Comparison of ENCODE assay signal across 1 cellular context in the genomic region with DNA sequence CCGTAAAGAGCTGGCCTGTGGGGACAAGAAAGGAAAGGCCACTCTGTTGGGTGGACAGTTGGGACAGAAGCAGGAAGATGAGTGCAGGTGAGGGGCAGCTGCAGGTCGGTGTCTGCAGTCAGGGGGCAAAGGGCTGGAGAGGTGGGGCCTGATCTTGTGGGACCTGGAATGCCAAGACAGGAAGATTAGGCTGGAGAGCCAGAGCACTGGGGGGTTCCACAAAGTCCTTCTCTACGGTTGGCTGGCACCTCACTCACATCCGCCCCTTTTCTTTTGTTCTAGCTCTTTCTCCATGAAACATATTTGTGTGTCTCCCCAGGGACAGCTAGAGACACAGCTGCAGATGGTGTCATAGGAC.
TF ChIP-seq lines count a peak whose summit lies in the region.

No MANE protein-coding gene starts in this region.

TF ChIP-seq in IMR-90, 13 proteins besides CTCF, POLR2A, EP300 and RAD21:
- no peak for TF ChIP-seq CHD1 (IDR thresholded peaks at IDR 0.05; ENCODE audit: low read depth, low read length)
- no peak for TF ChIP-seq MXI1 (IDR thresholded peaks at IDR 0.05; ENCODE audit: borderline replicate concordance, low read depth, low read length)
- TF ChIP-seq NFE2L2 (IDR thresholded peaks at IDR 0.05; ENCODE audit: low read depth, low read length) = no peak
- no peak for TF ChIP-seq MAFK (IDR thresholded peaks at IDR 0.05; ENCODE audit: low read depth, low read length)
- TF ChIP-seq MAZ (IDR thresholded peaks at IDR 0.05; ENCODE audit: borderline replicate concordance, low read depth, low read length) = no peak
- no peak for TF ChIP-seq FOS (IDR thresholded peaks at IDR 0.05; ENCODE audit: low read depth, low read length)
- TF ChIP-seq, protein P1, sequence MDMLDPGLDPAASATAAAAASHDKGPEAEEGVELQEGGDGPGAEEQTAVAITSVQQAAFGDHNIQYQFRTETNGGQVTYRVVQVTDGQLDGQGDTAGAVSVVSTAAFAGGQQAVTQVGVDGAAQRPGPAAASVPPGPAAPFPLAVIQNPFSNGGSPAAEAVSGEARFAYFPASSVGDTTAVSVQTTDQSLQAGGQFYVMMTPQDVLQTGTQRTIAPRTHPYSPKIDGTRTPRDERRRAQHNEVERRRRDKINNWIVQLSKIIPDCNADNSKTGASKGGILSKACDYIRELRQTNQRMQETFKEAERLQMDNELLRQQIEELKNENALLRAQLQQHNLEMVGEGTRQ (IDR thresholded peaks at IDR 0.05; ENCODE audit: low read depth, low read length) = no peak
- no peak for TF ChIP-seq RFX5 (IDR thresholded peaks at IDR 0.05; ENCODE audit: low read depth, low read length)
- TF ChIP-seq RCOR1 (IDR thresholded peaks at IDR 0.05; ENCODE audit: insufficient replicate concordance, low read length) = no peak
- no peak for TF ChIP-seq CEBPB (IDR thresholded peaks at IDR 0.05; ENCODE audit: low read depth, low read length)
- TF ChIP-seq SMC3 (IDR thresholded peaks at IDR 0.05; ENCODE audit: low read depth, low read length) = no peak
- TF ChIP-seq, protein P2, sequence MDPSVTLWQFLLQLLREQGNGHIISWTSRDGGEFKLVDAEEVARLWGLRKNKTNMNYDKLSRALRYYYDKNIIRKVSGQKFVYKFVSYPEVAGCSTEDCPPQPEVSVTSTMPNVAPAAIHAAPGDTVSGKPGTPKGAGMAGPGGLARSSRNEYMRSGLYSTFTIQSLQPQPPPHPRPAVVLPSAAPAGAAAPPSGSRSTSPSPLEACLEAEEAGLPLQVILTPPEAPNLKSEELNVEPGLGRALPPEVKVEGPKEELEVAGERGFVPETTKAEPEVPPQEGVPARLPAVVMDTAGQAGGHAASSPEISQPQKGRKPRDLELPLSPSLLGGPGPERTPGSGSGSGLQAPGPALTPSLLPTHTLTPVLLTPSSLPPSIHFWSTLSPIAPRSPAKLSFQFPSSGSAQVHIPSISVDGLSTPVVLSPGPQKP (IDR thresholded peaks at IDR 0.05; ENCODE audit: borderline replicate concordance, low read depth, low read length) = no peak
- no peak for TF ChIP-seq BHLHE40 (IDR thresholded peaks at IDR 0.05; ENCODE audit: low read depth, low read length)
